Comparison of ENCODE assay signal across 28 cellular contexts in the genomic region with DNA sequence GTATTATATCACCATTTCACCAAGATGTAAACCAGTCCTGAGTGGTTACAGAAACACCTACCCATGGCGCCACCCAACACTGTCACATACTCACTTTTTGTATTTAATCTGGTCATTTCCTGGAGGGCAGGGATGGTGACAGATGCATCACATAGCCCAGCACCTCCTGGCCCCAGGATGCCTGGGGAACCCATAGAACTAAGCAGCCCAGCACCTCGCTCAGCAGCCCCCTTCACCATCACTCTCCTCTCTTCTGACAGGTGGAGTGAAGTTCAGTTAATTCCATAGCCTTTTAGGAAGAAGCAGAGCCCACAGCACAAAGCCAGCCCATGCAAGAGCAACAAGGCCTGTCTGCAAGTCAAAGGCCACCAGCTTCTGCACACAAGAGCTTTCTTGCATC. TPM values are rescaled to one million over a fixed set of nuclear protein-coding genes. Genes with fewer than 3 reads are reported as not detected.
"Had no signal": no experiment of that assay in that cellular context is flagged by ENCODE, and none has a peak within 500 bp of the region (broad histone marks: within the 10 kb centered on the region; RNA-seq: fewer than 3 reads in every experiment).

No MANE protein-coding gene starts in this region.

- H3K27ac Mint-ChIP-seq: dendritic cell treated with granulocyte-macrophage colony-stimulating factor and Interleukin-4, amounts not matched to agents 40 ng/mL and 50 ng/mL, for 4 days; effector memory CD8-positive, alpha-beta T cell had no signal

- H3K9me3 ChIP-seq: colonic mucosa, esophagus muscularis mucosa, esophagus squamous epithelium, gastrocnemius medialis had no signal

- ATAC-seq: effector memory CD8-positive, alpha-beta T cell; esophagus mucosa; foreskin keratinocyte; gastrocnemius medialis; gastroesophageal sphincter; heart left ventricle; heart right ventricle had no signal

- H3K27me3 ChIP-seq: colonic mucosa, dorsolateral prefrontal cortex, esophagus muscularis mucosa, esophagus squamous epithelium, foreskin keratinocyte, gastrocnemius medialis, gastroesophageal sphincter, heart left ventricle, heart right ventricle had no signal

- H3K9me3 Mint-ChIP-seq: effector memory CD8-positive, alpha-beta T cell had no signal

- H3K27ac ChIP-seq: colonic mucosa, coronary artery, dorsolateral prefrontal cortex, epithelial cell of prostate, esophagus muscularis mucosa, esophagus squamous epithelium, foreskin keratinocyte, gastrocnemius medialis, gastroesophageal sphincter, heart left ventricle, heart right ventricle had no signal

- DNase-seq: colonic mucosa; cortex of kidney; dermis blood vessel endothelial cell; dorsolateral prefrontal cortex; effector CD4-positive, alpha-beta T cell; effector CD8-positive, alpha-beta T cell; effector memory CD4-positive, alpha-beta T cell; effector memory CD8-positive, alpha-beta T cell; erythroblast; esophagus squamous epithelium; foreskin fibroblast; foreskin keratinocyte; foreskin melanocyte; gastrocnemius medialis; glutamatergic neuron; heart left ventricle; heart right ventricle had no signal

- H3K4me3 Mint-ChIP-seq: dendritic cell treated with granulocyte-macrophage colony-stimulating factor and Interleukin-4, amounts not matched to agents 40 ng/mL and 50 ng/mL, for 4 days; effector memory CD8-positive, alpha-beta T cell had no signal

- H3K36me3 ChIP-seq: colonic mucosa, esophagus squamous epithelium, gastrocnemius medialis, gastroesophageal sphincter had no signal

- H3K27me3 Mint-ChIP-seq: dendritic cell treated with granulocyte-macrophage colony-stimulating factor and Interleukin-4, amounts not matched to agents 40 ng/mL and 50 ng/mL, for 4 days had no signal

- H3K4me1 ChIP-seq: colonic mucosa, esophagus squamous epithelium, foreskin keratinocyte, gastroesophageal sphincter had no signal

- FAIRE-seq: colon, endometrium, endothelial cell of umbilical vein, frontal cortex had no signal

- H3K4me3 ChIP-seq: colonic mucosa, coronary artery, dorsolateral prefrontal cortex, esophagus muscularis mucosa, esophagus squamous epithelium, gastrocnemius medialis, gastroesophageal sphincter, heart left ventricle, heart right ventricle had no signal

RNA-seq across cellular contexts. Expression of gene MYLK3, which starts 27.5 kb away (rescaled TPM):
- total RNA-seq: endothelial cell of umbilical vein, epithelial cell of proximal tubule had no signal
- polyA plus RNA-seq: endothelial cell of umbilical vein, foreskin keratinocyte had no signal
